1 cellular context compared by ENCODE assay signal in the genomic region with DNA sequence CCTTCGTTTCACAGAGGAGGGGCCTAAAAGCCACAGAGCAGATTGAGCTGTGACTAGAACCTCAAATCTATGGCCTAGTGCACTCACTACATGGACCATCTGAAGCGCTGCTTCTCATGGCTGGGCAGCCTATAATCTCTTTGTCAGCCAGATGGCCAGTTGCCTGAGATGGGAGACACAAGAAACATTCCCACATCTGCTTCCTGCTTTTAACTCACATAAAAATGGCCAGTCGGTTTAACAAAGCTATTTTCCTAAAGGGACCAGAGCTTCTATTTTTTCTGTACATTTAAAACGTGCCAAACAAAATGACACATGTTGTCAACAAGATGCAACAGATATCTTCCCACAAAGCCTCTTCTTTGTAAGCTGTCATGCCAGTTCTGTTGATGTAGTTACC.
TF ChIP-seq lines count a peak whose summit lies in the region.

No MANE protein-coding gene starts in this region.

TF ChIP-seq in WTC11, 78 proteins besides CTCF, POLR2A, EP300 and RAD21 (continued from another document):
- TF ChIP-seq SOX15 (CRISPR knock-in tag; IDR thresholded peaks at IDR 0.05), result no peak
- TF ChIP-seq, protein P1, sequence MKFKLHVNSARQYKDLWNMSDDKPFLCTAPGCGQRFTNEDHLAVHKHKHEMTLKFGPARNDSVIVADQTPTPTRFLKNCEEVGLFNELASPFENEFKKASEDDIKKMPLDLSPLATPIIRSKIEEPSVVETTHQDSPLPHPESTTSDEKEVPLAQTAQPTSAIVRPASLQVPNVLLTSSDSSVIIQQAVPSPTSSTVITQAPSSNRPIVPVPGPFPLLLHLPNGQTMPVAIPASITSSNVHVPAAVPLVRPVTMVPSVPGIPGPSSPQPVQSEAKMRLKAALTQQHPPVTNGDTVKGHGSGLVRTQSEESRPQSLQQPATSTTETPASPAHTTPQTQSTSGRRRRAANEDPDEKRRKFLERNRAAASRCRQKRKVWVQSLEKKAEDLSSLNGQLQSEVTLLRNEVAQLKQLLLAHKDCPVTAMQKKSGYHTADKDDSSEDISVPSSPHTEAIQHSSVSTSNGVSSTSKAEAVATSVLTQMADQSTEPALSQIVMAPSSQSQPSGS (CRISPR knock-in tag; IDR thresholded peaks at IDR 0.05; ENCODE audit: borderline replicate concordance, low read depth), result no peak
- no peak for TF ChIP-seq SMAD3 (CRISPR knock-in tag; IDR thresholded peaks at IDR 0.05; ENCODE audit: borderline replicate concordance)
- TF ChIP-seq GRHL2 (CRISPR knock-in tag; IDR thresholded peaks at IDR 0.05; ENCODE audit: insufficient replicate concordance, severe bottlenecking), result no peak
- TF ChIP-seq ZNF423 (CRISPR knock-in tag; IDR thresholded peaks at IDR 0.05), result no peak
- TF ChIP-seq, protein P2, sequence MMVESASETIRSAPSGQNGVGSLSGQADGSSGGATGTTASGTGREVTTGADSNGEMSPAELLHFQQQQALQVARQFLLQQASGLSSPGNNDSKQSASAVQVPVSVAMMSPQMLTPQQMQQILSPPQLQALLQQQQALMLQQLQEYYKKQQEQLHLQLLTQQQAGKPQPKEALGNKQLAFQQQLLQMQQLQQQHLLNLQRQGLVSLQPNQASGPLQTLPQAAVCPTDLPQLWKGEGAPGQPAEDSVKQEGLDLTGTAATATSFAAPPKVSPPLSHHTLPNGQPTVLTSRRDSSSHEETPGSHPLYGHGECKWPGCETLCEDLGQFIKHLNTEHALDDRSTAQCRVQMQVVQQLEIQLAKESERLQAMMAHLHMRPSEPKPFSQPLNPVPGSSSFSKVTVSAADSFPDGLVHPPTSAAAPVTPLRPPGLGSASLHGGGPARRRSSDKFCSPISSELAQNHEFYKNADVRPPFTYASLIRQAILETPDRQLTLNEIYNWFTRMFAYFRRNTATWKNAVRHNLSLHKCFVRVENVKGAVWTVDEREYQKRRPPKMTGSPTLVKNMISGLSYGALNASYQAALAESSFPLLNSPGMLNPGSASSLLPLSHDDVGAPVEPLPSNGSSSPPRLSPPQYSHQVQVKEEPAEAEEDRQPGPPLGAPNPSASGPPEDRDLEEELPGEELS (CRISPR knock-in tag; IDR thresholded peaks at IDR 0.05), result no peak
- no peak for TF ChIP-seq NR3C1 (CRISPR knock-in tag; conservative IDR thresholded peaks at IDR 0.05; ENCODE audit: low read depth)
- TF ChIP-seq ETV6 (CRISPR knock-in tag; IDR thresholded peaks at IDR 0.05), result no peak
- TF ChIP-seq ZNF671 (CRISPR knock-in tag; IDR thresholded peaks at IDR 0.05), result no peak
- no peak for TF ChIP-seq RORB (CRISPR knock-in tag; IDR thresholded peaks at IDR 0.05)
- TF ChIP-seq NFE2L1 (CRISPR knock-in tag; IDR thresholded peaks at IDR 0.05), result no peak
- TF ChIP-seq ZNF138 (CRISPR knock-in tag; conservative IDR thresholded peaks at IDR 0.05), result no peak
- TF ChIP-seq, protein P3, sequence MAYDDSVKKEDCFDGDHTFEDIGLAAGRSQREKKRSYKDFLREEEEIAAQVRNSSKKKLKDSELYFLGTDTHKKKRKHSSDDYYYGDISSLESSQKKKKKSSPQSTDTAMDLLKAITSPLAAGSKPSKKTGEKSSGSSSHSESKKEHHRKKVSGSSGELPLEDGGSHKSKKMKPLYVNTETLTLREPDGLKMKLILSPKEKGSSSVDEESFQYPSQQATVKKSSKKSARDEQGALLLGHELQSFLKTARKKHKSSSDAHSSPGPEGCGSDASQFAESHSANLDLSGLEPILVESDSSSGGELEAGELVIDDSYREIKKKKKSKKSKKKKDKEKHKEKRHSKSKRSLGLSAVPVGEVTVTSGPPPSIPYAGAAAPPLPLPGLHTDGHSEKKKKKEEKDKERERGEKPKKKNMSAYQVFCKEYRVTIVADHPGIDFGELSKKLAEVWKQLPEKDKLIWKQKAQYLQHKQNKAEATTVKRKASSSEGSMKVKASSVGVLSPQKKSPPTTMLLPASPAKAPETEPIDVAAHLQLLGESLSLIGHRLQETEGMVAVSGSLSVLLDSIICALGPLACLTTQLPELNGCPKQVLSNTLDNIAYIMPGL (CRISPR knock-in tag; IDR thresholded peaks at IDR 0.05), result no peak
- no peak for TF ChIP-seq GABPB1 (CRISPR knock-in tag; IDR thresholded peaks at IDR 0.05)
- TF ChIP-seq, protein P4, sequence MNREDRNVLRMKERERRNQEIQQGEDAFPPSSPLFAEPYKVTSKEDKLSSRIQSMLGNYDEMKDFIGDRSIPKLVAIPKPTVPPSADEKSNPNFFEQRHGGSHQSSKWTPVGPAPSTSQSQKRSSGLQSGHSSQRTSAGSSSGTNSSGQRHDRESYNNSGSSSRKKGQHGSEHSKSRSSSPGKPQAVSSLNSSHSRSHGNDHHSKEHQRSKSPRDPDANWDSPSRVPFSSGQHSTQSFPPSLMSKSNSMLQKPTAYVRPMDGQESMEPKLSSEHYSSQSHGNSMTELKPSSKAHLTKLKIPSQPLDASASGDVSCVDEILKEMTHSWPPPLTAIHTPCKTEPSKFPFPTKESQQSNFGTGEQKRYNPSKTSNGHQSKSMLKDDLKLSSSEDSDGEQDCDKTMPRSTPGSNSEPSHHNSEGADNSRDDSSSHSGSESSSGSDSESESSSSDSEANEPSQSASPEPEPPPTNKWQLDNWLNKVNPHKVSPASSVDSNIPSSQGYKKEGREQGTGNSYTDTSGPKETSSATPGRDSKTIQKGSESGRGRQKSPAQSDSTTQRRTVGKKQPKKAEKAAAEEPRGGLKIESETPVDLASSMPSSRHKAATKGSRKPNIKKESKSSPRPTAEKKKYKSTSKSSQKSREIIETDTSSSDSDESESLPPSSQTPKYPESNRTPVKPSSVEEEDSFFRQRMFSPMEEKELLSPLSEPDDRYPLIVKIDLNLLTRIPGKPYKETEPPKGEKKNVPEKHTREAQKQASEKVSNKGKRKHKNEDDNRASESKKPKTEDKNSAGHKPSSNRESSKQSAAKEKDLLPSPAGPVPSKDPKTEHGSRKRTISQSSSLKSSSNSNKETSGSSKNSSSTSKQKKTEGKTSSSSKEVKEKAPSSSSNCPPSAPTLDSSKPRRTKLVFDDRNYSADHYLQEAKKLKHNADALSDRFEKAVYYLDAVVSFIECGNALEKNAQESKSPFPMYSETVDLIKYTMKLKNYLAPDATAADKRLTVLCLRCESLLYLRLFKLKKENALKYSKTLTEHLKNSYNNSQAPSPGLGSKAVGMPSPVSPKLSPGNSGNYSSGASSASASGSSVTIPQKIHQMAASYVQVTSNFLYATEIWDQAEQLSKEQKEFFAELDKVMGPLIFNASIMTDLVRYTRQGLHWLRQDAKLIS (CRISPR knock-in tag; IDR thresholded peaks at IDR 0.05; ENCODE audit: borderline replicate concordance), result no peak
